In the genomic region with DNA sequence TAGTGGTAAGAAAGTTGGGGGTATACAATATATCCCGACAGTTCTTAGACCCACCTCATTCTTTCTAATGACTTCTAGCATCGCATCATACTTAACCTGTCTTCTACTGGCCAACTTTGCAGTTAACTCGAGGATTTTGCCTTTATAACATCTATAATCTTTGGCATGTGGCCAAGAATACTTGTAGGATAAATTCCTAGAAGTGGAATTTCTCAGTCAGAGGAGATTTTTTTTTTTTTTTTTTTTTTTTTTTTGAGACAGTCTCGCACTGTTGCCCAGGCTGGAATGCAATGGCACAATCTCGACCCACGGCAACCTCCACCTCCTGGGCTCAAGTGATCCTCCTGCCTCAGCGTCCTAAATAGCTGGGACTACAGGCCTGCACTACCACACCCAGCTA, we compare ENCODE assay signal across 14 cellular contexts.
DNase-seq lines count a peak whose midpoint lies in the region; ATAC-seq and TF ChIP-seq lines count a peak whose summit lies in the region.
"Had no signal": no experiment of that assay in that cellular context is flagged by ENCODE, and none has a peak within 500 bp of the region (broad histone marks: within the 10 kb centered on the region; RNA-seq: fewer than 3 reads in every experiment).

No MANE protein-coding gene starts in this region.

- no peak overlapping the region for H3K4me3 Mint-ChIP-seq in stimulated activated memory B cell treated with anti-CD40 and anti-IgM and Interleukin-4, amounts not matched to agents 10 μg/mL and 1 μg/mL and 100 μg/mL, for 72 hours
- no peak overlapping the region for H3K4me3 Mint-ChIP-seq in activated T-helper 2 cell treated with anti-CD3 and anti-CD28 coated beads, Interferon-gamma antibody, Interleukin-2, Interleukin-4, amounts not matched to agents 10 μg/mL and 5 μg/mL and 100 μg/mL, durations not matched to agents 14 hours and 24 hours and 36 hours (ENCODE audit: low read depth)
- H3K4me3 Mint-ChIP-seq: activated naive CD4-positive, alpha-beta T cell treated with anti-CD3 and anti-CD28 coated beads, Interleukin-2, amount 50 U/mL, for 24 hours; immature natural killer cell had no signal

- no peak for ATAC-seq in left cardiac atrium
- ATAC-seq in stimulated activated memory B cell treated with anti-CD40 and anti-IgM and Interleukin-4, amounts not matched to agents 10 μg/mL and 1 μg/mL and 100 μg/mL, for 72 hours: no peak

- TF ChIP-seq CTCF in cardiac muscle cell (IDR thresholded peaks at IDR 0.05; ENCODE audit: low read depth, low read length): no peak
- no peak for TF ChIP-seq CTCF in adrenal gland (IDR thresholded peaks at IDR 0.05)
- TF ChIP-seq CTCF in fibroblast of pulmonary artery (IDR thresholded peaks at IDR 0.05; ENCODE audit: low read length, missing control alignments): no peak
- no peak for TF ChIP-seq CTCF in smooth muscle cell (IDR thresholded peaks at IDR 0.05; ENCODE audit: borderline replicate concordance, insufficient read depth, poor library complexity, severe bottlenecking)

- peak overlapping the region; percentile 57 for H3K4me2 ChIP-seq in smooth muscle cell

- H4K20me1 ChIP-seq in smooth muscle cell (ENCODE audit: low read depth): peaks cover 86% of the 10 kb centered on the region

- no peaks in the 10 kb centered on the region for H3K9me3 Mint-ChIP-seq in stimulated activated memory B cell treated with anti-CD40 and anti-IgM and Interleukin-4, amounts not matched to agents 10 μg/mL and 1 μg/mL and 100 μg/mL, for 72 hours
- no peaks in the 10 kb centered on the region for H3K9me3 Mint-ChIP-seq in activated T-helper 2 cell treated with anti-CD3 and anti-CD28 coated beads, Interferon-gamma antibody, Interleukin-2, Interleukin-4, amounts not matched to agents 10 μg/mL and 5 μg/mL and 100 μg/mL, durations not matched to agents 14 hours and 24 hours and 36 hours
- H3K9me3 Mint-ChIP-seq: activated naive CD4-positive, alpha-beta T cell treated with anti-CD3 and anti-CD28 coated beads, Interleukin-2, amount 50 U/mL, for 24 hours; immature natural killer cell had no signal

- H3K79me2 ChIP-seq in smooth muscle cell (ENCODE audit: low read depth): peaks cover 61% of the 10 kb centered on the region

- H3K4me1 ChIP-seq in cardiac muscle cell (ENCODE audit: low read depth): peaks cover 10% of the 10 kb centered on the region
- peaks cover 22% of the 10 kb centered on the region in 2 donors for H3K4me1 ChIP-seq in adrenal gland (replicated peaks in 1 of 2)
- H3K4me1 ChIP-seq in smooth muscle cell (ENCODE audit: low read depth): peaks cover 8% of the 10 kb centered on the region

- H3F3A ChIP-seq in smooth muscle cell (ENCODE audit: low read depth): peaks cover 16% of the 10 kb centered on the region

- intact Hi-C loops in left cardiac atrium (cut with DNase I) (no loop called here), adrenal gland (cut with DNase I) (no loop called here)
- intact Hi-C loops in activated T-helper 2 cell treated with anti-CD3 and anti-CD28 coated beads, Interferon-gamma antibody, Interleukin-2, Interleukin-4, amounts not matched to agents 10 μg/mL and 5 μg/mL and 100 μg/mL, durations not matched to agents 14 hours and 24 hours and 36 hours (cut with micrococcal nuclease): no loop called here

- TF ChIP-seq POLR2A in adrenal gland (IDR thresholded peaks at IDR 0.05): no peak

- no peaks in the 10 kb centered on the region for H3K27me3 ChIP-seq in cardiac muscle cell
- no peaks in the 10 kb centered on the region for H3K27me3 ChIP-seq in adrenal gland
- no peaks in the 10 kb centered on the region for H3K27me3 ChIP-seq in smooth muscle cell (ENCODE audit: low read depth)
- H3K27me3 ChIP-seq: right atrium auricular region had no signal

- no peak overlapping the region for H2AFZ ChIP-seq in smooth muscle cell (ENCODE audit: low read depth)

- H3K27ac Mint-ChIP-seq in stimulated activated memory B cell treated with anti-CD40 and anti-IgM and Interleukin-4, amounts not matched to agents 10 μg/mL and 1 μg/mL and 100 μg/mL, for 72 hours: no peak overlapping the region
- H3K27ac Mint-ChIP-seq in activated T-helper 2 cell treated with anti-CD3 and anti-CD28 coated beads, Interferon-gamma antibody, Interleukin-2, Interleukin-4, amounts not matched to agents 10 μg/mL and 5 μg/mL and 100 μg/mL, durations not matched to agents 14 hours and 24 hours and 36 hours: no peak overlapping the region
- H3K27ac Mint-ChIP-seq: activated naive CD4-positive, alpha-beta T cell treated with anti-CD3 and anti-CD28 coated beads, Interleukin-2, amount 50 U/mL, for 24 hours; immature natural killer cell had no signal

- no peaks in the 10 kb centered on the region for H3K27me3 Mint-ChIP-seq in stimulated activated memory B cell treated with anti-CD40 and anti-IgM and Interleukin-4, amounts not matched to agents 10 μg/mL and 1 μg/mL and 100 μg/mL, for 72 hours
- peaks cover 3% of the 10 kb centered on the region for H3K27me3 Mint-ChIP-seq in activated T-helper 2 cell treated with anti-CD3 and anti-CD28 coated beads, Interferon-gamma antibody, Interleukin-2, Interleukin-4, amounts not matched to agents 10 μg/mL and 5 μg/mL and 100 μg/mL, durations not matched to agents 14 hours and 24 hours and 36 hours (ENCODE audit: low read depth)
- H3K27me3 Mint-ChIP-seq: activated naive CD4-positive, alpha-beta T cell treated with anti-CD3 and anti-CD28 coated beads, Interleukin-2, amount 50 U/mL, for 24 hours had no signal

- H3K9ac ChIP-seq in smooth muscle cell (ENCODE audit: low read depth): no peak overlapping the region

- WGBS in adrenal gland, 4 donors: 59 to 63% (median 61%) methylated on average over 7 of the region's 7 CpGs
- WGBS in smooth muscle cell (ENCODE audit: low lambda C conversion rate): 46% methylated on average over 7 of the region's 7 CpGs

- no peaks in the 10 kb centered on the region for H3K36me3 ChIP-seq in cardiac muscle cell
- no peaks in the 10 kb centered on the region for H3K36me3 ChIP-seq in adrenal gland (replicated peaks in 1 of 2)
- peaks cover 5% of the 10 kb centered on the region for H3K36me3 ChIP-seq in smooth muscle cell (ENCODE audit: low read depth)

- no peaks in the 10 kb centered on the region for H3K36me3 Mint-ChIP-seq in stimulated activated memory B cell treated with anti-CD40 and anti-IgM and Interleukin-4, amounts not matched to agents 10 μg/mL and 1 μg/mL and 100 μg/mL, for 72 hours
- no peaks in the 10 kb centered on the region for H3K36me3 Mint-ChIP-seq in activated T-helper 2 cell treated with anti-CD3 and anti-CD28 coated beads, Interferon-gamma antibody, Interleukin-2, Interleukin-4, amounts not matched to agents 10 μg/mL and 5 μg/mL and 100 μg/mL, durations not matched to agents 14 hours and 24 hours and 36 hours (ENCODE audit: low read depth)
- H3K36me3 Mint-ChIP-seq: activated naive CD4-positive, alpha-beta T cell treated with anti-CD3 and anti-CD28 coated beads, Interleukin-2, amount 50 U/mL, for 24 hours; immature natural killer cell had no signal

- no peaks in the 10 kb centered on the region for H3K4me1 Mint-ChIP-seq in stimulated activated memory B cell treated with anti-CD40 and anti-IgM and Interleukin-4, amounts not matched to agents 10 μg/mL and 1 μg/mL and 100 μg/mL, for 72 hours
- H3K4me1 Mint-ChIP-seq in activated T-helper 2 cell treated with anti-CD3 and anti-CD28 coated beads, Interferon-gamma antibody, Interleukin-2, Interleukin-4, amounts not matched to agents 10 μg/mL and 5 μg/mL and 100 μg/mL, durations not matched to agents 14 hours and 24 hours and 36 hours (ENCODE audit: low read depth): peaks cover 1% of the 10 kb centered on the region
- H3K4me1 Mint-ChIP-seq: immature natural killer cell had no signal

- H3K9me3 ChIP-seq in cardiac muscle cell (ENCODE audit: low read depth) (no peaks in the 10 kb centered on the region), adrenal gland (replicated peaks in 1 of 3) (no peaks in the 10 kb centered on the region), smooth muscle cell (replicated peaks; ENCODE audit: low read depth) (no peaks in the 10 kb centered on the region)
- H3K9me3 ChIP-seq: right atrium auricular region had no signal

- H3K4me3 ChIP-seq in cardiac muscle cell (no peak overlapping the region), adrenal gland (no peak overlapping the region), fibroblast of pulmonary artery (replicated peaks; ENCODE audit: low read depth, low read length) (no peak overlapping the region), smooth muscle cell (no peak overlapping the region)
- H3K4me3 ChIP-seq: right atrium auricular region had no signal

- peak; percentile 35 to 66 for DNase-seq in cardiac muscle cell (ENCODE audit: low read depth in 1 of 2, low spot score in 1 of 2)
- no peak for DNase-seq in left cardiac atrium
- peak in 2 of 7 donors; percentile 30 to 52 for DNase-seq in adrenal gland
- DNase-seq in fibroblast of pulmonary artery (ENCODE audit: low read depth): peak; percentile 51
- DNase-seq in smooth muscle cell (lab: John Stamatoyannopoulos, UW; ENCODE audit: unreplicated experiment): no peak
- DNase-seq in DMS53 treated with DMSO at 0.1 percent for 48 hours (lab: John Stamatoyannopoulos, UW; ENCODE audit: unreplicated experiment): no peak
- DNase-seq in activated T-helper 2 cell treated with anti-CD3 and anti-CD28 coated beads, Interferon-gamma antibody, Interleukin-2, Interleukin-4, amounts not matched to agents 10 μg/mL and 5 μg/mL and 100 μg/mL, durations not matched to agents 14 hours and 24 hours and 36 hours (ENCODE audit: low spot score): no peak
- DNase-seq: glutamatergic neuron, immature natural killer cell, Karpas-422, RPMI8226 had no signal

- H3K27ac ChIP-seq in cardiac muscle cell: no peak overlapping the region
- H3K27ac ChIP-seq in adrenal gland: peak overlapping the region in 4 of 5 donors; percentile 54 to 82 (median 66)
- peak overlapping the region; percentile 11 for H3K27ac ChIP-seq in smooth muscle cell (ENCODE audit: low read depth)
- H3K27ac ChIP-seq: right atrium auricular region had no signal

Comparison
In these comparisons a context has a peak if more than half of its experiments do, and no peak if none do; other contexts are left out.
1. DNase-seq: peak in cardiac muscle cell (2 of 2) and fibroblast of pulmonary artery (single experiment); none in left cardiac atrium (single experiment), smooth muscle cell (single experiment), DMS53 treated with DMSO at 0.1 percent for 48 hours (single experiment) and activated T-helper 2 cell treated with anti-CD3 and anti-CD28 coated beads, Interferon-gamma antibody, Interleukin-2, Interleukin-4, amounts not matched to agents 10 μg/mL and 5 μg/mL and 100 μg/mL, durations not matched to agents 14 hours and 24 hours and 36 hours (single experiment).